15 cellular contexts compared by ENCODE assay signal in genomic region chr2:206368484-206368883, GRCh38.
"Had no signal": no experiment of that assay in that cellular context is flagged by ENCODE, and none has a peak within 500 bp of the region (broad histone marks: within the 10 kb centered on the region; RNA-seq: fewer than 3 reads in every experiment).

No MANE protein-coding gene starts in this region.

- H3K4me3 Mint-ChIP-seq: activated CD4-positive, alpha-beta memory T cell treated with anti-CD3 and anti-CD28 coated beads, Interleukin-2, amount 10 ng/mL, durations not matched to agents 7 days and 5 days; activated T-cell treated with anti-CD3 and anti-CD28 coated beads, Interleukin-2, amount 50 U/mL, for 24 hours; central memory CD8-positive, alpha-beta T cell; naive thymus-derived CD4-positive, alpha-beta T cell had no signal

- H3K4me1 Mint-ChIP-seq: central memory CD8-positive, alpha-beta T cell had no signal

- H3K27me3 Mint-ChIP-seq: central memory CD8-positive, alpha-beta T cell had no signal

- H3K36me3 ChIP-seq: neutrophil, stomach had no signal

- DNase-seq: activated CD4-positive, alpha-beta memory T cell treated with anti-CD3 and anti-CD28 coated beads, Interleukin-2, amount 10 ng/mL, durations not matched to agents 7 days and 5 days; activated CD4-positive, alpha-beta T cell treated with anti-CD3 and anti-CD28 coated beads for 4 hours; activated naive CD4-positive, alpha-beta T cell treated with anti-CD3 and anti-CD28 coated beads, Interleukin-2, amount 50 U/mL, for 16 hours; activated T-cell treated with anti-CD3 and anti-CD28 coated beads, Interleukin-2, amount 50 U/mL, for 24 hours; cortex of kidney; effector memory CD4-positive, alpha-beta T cell; foreskin melanocyte; left colon; naive thymus-derived CD4-positive, alpha-beta T cell; SK-N-SH; stomach; T-helper 1 cell had no signal

- H3K27ac Mint-ChIP-seq: activated CD4-positive, alpha-beta memory T cell treated with anti-CD3 and anti-CD28 coated beads, Interleukin-2, amount 10 ng/mL, durations not matched to agents 7 days and 5 days; activated T-cell treated with anti-CD3 and anti-CD28 coated beads, Interleukin-2, amount 50 U/mL, for 24 hours; naive thymus-derived CD4-positive, alpha-beta T cell had no signal

- H3K27ac ChIP-seq: neutrophil, parathyroid adenoma, stomach had no signal

- H3K9me3 ChIP-seq: neutrophil, SK-N-SH had no signal

- ATAC-seq: left colon had no signal

- H3K27me3 ChIP-seq: neutrophil, stomach had no signal

- H3K4me1 ChIP-seq: stomach had no signal

- H3K4me3 ChIP-seq: stomach had no signal
